Comparison of ENCODE assay signal across 1 cellular context in the genomic region with DNA sequence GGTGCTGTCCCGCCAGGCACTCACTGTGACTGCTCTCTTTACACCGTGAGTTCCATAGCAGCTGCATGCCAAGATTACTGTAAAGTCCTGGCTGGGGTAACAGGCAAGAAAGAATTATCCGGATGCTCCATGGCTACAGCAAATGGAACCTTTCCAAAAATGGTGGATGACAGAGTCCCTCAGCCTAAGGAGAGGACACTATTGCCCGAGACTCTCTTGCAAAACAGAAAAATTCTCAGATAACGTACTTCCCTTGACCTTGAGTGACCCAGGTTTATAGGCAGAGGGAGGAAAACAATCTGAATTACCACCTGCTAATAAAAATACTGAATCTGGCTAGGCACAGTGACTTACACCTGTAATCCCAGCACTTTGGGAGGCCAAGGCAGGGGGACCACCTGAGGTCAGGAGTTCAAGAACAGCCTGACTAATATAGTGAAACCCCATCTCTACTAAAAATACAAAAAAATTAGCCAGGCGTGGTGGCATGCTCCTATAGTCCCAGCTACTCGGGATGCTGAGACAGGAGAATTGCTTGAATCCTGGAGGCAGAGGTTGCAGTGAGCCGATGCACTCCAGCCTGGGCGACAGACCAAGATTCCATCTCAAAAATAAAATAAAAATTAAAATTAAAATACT.
TF ChIP-seq lines count a peak whose summit lies in the region.

No MANE protein-coding gene starts in this region.

TF ChIP-seq in IMR-90, 13 proteins besides CTCF, POLR2A, EP300 and RAD21:
- TF ChIP-seq RCOR1 (IDR thresholded peaks at IDR 0.05; ENCODE audit: insufficient replicate concordance, low read length) = no peak
- no peak for TF ChIP-seq MAFK (IDR thresholded peaks at IDR 0.05; ENCODE audit: low read depth, low read length)
- no peak for TF ChIP-seq MAZ (IDR thresholded peaks at IDR 0.05; ENCODE audit: borderline replicate concordance, low read depth, low read length)
- no peak for TF ChIP-seq BHLHE40 (IDR thresholded peaks at IDR 0.05; ENCODE audit: low read depth, low read length)
- TF ChIP-seq RFX5 (IDR thresholded peaks at IDR 0.05; ENCODE audit: low read depth, low read length) = no peak
- TF ChIP-seq, protein P1, sequence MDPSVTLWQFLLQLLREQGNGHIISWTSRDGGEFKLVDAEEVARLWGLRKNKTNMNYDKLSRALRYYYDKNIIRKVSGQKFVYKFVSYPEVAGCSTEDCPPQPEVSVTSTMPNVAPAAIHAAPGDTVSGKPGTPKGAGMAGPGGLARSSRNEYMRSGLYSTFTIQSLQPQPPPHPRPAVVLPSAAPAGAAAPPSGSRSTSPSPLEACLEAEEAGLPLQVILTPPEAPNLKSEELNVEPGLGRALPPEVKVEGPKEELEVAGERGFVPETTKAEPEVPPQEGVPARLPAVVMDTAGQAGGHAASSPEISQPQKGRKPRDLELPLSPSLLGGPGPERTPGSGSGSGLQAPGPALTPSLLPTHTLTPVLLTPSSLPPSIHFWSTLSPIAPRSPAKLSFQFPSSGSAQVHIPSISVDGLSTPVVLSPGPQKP (IDR thresholded peaks at IDR 0.05; ENCODE audit: borderline replicate concordance, low read depth, low read length) = no peak
- TF ChIP-seq, protein P2, sequence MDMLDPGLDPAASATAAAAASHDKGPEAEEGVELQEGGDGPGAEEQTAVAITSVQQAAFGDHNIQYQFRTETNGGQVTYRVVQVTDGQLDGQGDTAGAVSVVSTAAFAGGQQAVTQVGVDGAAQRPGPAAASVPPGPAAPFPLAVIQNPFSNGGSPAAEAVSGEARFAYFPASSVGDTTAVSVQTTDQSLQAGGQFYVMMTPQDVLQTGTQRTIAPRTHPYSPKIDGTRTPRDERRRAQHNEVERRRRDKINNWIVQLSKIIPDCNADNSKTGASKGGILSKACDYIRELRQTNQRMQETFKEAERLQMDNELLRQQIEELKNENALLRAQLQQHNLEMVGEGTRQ (IDR thresholded peaks at IDR 0.05; ENCODE audit: low read depth, low read length) = no peak
- TF ChIP-seq CEBPB (IDR thresholded peaks at IDR 0.05; ENCODE audit: low read depth, low read length) = no peak
- TF ChIP-seq MXI1 (IDR thresholded peaks at IDR 0.05; ENCODE audit: borderline replicate concordance, low read depth, low read length) = no peak
- no peak for TF ChIP-seq CHD1 (IDR thresholded peaks at IDR 0.05; ENCODE audit: low read depth, low read length)
- TF ChIP-seq FOS (IDR thresholded peaks at IDR 0.05; ENCODE audit: low read depth, low read length) = no peak
- TF ChIP-seq NFE2L2 (IDR thresholded peaks at IDR 0.05; ENCODE audit: low read depth, low read length) = no peak
